ENCODE assay signal across 8 cellular contexts in the genomic region with DNA sequence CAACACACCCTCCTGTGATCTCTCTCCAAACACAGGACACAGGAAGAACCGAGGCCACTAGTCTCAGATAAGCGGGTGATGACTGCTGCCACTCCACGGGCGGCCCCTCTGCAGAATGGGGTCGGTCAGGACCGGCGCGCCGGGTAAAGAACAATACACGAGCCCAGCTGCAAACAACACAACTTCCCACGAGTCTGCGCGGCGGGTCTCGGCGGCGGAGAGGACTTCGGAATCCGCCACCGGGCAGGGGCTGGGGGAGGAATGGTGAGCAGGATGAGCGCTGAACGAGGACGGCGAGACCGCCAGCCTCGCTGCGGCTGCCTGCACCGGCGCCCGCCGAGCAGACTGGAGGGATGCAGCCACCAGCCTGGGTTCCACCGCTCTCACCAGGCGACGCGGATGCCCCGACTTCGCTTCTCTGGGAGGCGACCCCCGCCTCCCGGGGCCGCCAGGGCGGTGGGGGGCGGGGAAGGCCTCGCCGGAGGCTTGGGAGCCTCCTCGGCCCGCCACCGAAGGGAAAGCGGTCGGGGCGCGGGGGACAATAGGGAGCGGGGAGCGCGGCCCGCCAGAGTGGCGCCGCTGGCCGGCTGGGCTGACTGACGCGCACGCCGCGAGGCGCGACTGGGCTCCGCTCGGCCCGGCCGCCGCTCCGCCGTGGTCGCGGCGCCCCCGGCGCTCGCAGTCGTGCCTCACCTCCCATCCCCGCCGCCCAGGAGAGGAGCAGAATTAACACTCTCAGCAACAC. TPM values are rescaled to one million over a fixed set of nuclear protein-coding genes. Genes with fewer than 3 reads are reported as not detected.
DNase-seq lines count a peak whose midpoint lies in the region; ATAC-seq and TF ChIP-seq lines count a peak whose summit lies in the region.

No MANE protein-coding gene starts in this region.

- POLR2A ChIA-PET in CD4-positive, alpha-beta T cell (lab: Charles Lee), result interaction anchor here (1.0 to 6.2 kb wide), 12 partner anchors 9 to 498 kb away, joined by 3 to 179 read pairs (median 4); a partner anchor contains a TSS

- no peaks in the 10 kb centered on the region for H3K27me3 Mint-ChIP-seq in CD4-positive, alpha-beta T cell
- no peaks in the 10 kb centered on the region for H3K27me3 Mint-ChIP-seq in activated naive CD8-positive, alpha-beta T cell treated with anti-CD3 and anti-CD28 coated beads for 36 hours

- H3K36me3 Mint-ChIP-seq in CD4-positive, alpha-beta T cell (ENCODE audit: low read depth), result peaks cover 15% of the 10 kb centered on the region
- peaks cover 16% of the 10 kb centered on the region for H3K36me3 Mint-ChIP-seq in activated naive CD8-positive, alpha-beta T cell treated with anti-CD3 and anti-CD28 coated beads for 36 hours

- in situ Hi-C loops in SK-MEL-5 (cut with HindIII; ENCODE audit: low pct_unique_long_range_greater_than_20kb, low sequenced_read_pairs), result no loop called here

- H3K9me3 ChIP-seq in CD4-positive, alpha-beta T cell (ENCODE audit: control insufficient read depth, low read length), result no peaks in the 10 kb centered on the region
- no peaks in the 10 kb centered on the region for H3K9me3 ChIP-seq in heart right ventricle

- H3K27ac ChIP-seq in CD4-positive, alpha-beta T cell (ENCODE audit: low read depth, low read length), result peak overlapping the region; percentile 73
- H3K27ac ChIP-seq in heart right ventricle, result peak overlapping the region; percentile 96 to 99 (median 98)

- peak overlapping the region; percentile 97 for H3K4me3 Mint-ChIP-seq in CD4-positive, alpha-beta T cell
- H3K4me3 Mint-ChIP-seq in activated naive CD8-positive, alpha-beta T cell treated with anti-CD3 and anti-CD28 coated beads for 36 hours, result peak overlapping the region; percentile 94

- H3K4me1 ChIP-seq in heart right ventricle, result peaks cover 0 to 48% (median 37%) of the 10 kb centered on the region in 9 donors

- H3K4me3 ChIP-seq in heart right ventricle, result peak overlapping the region; percentile 70 to 97 (median 94)

- TF ChIP-seq CTCF in CD4-positive, alpha-beta T cell (IDR thresholded peaks at IDR 0.05), result no peak
- no peak for TF ChIP-seq CTCF in heart right ventricle (IDR thresholded peaks at IDR 0.05)

- H3K36me3 ChIP-seq in heart right ventricle, result no peaks in the 10 kb centered on the region

- no peaks in the 10 kb centered on the region for H3K27me3 ChIP-seq in CD4-positive, alpha-beta T cell (ENCODE audit: control insufficient read depth, insufficient read depth, low read length)
- H3K27me3 ChIP-seq in heart right ventricle, result no peaks in the 10 kb centered on the region

- ATAC-seq in CD4-positive, alpha-beta T cell (ENCODE audit: poor library complexity), result peak; percentile 9
- peak; percentile 33 for ATAC-seq in GM19397 (IDR thresholded peaks at IDR 0.05; ENCODE audit: unreplicated experiment)
- ATAC-seq in HG03460 (IDR thresholded peaks at IDR 0.05; ENCODE audit: unreplicated experiment), result peak; percentile 22
- ATAC-seq in heart right ventricle, result peak; percentile 8 to 69 (median 38)

- peak overlapping the region; percentile 90 for H3K27ac Mint-ChIP-seq in CD4-positive, alpha-beta T cell
- H3K27ac Mint-ChIP-seq in activated naive CD8-positive, alpha-beta T cell treated with anti-CD3 and anti-CD28 coated beads for 36 hours, result peak overlapping the region; percentile 94

- peaks cover 53% of the 10 kb centered on the region for H3K4me1 Mint-ChIP-seq in CD4-positive, alpha-beta T cell (ENCODE audit: low read depth)
- peaks cover 28% of the 10 kb centered on the region for H3K4me1 Mint-ChIP-seq in activated naive CD8-positive, alpha-beta T cell treated with anti-CD3 and anti-CD28 coated beads for 36 hours

- DNase-seq in CD4-positive, alpha-beta T cell, result peak; percentile 11 to 51 (median 19)
- peak; percentile 35 for DNase-seq in SK-MEL-5 (ENCODE audit: low read depth, low spot score)
- peak; percentile 57 for DNase-seq in activated naive CD8-positive, alpha-beta T cell treated with anti-CD3 and anti-CD28 coated beads for 36 hours
- peak; percentile 48 to 64 for DNase-seq in heart right ventricle
- peak; percentile 40 to 92 (median 58) for DNase-seq in posterior cingulate gyrus
- DNase-seq in putamen (ENCODE audit: low spot score), result no peak

- H3K9me3 Mint-ChIP-seq in CD4-positive, alpha-beta T cell, result no peaks in the 10 kb centered on the region
- no peaks in the 10 kb centered on the region for H3K9me3 Mint-ChIP-seq in activated naive CD8-positive, alpha-beta T cell treated with anti-CD3 and anti-CD28 coated beads for 36 hours

- CTCF ChIA-PET in CD4-positive, alpha-beta T cell (lab: Charles Lee), result interaction anchor here (1.7 to 4.2 kb wide), 3 partner anchors 16 to 22 kb away, joined by 3 to 38 read pairs (median 4); a partner anchor contains a TSS

- intact Hi-C loops in CD4-positive, alpha-beta T cell (cut with DNase I, micrococcal nuclease), result loop anchor here in 1 of 2 experiments (2.0 to 5.0 kb wide), 3 partner anchors 22 to 908 kb away; a partner anchor contains a TSS
- intact Hi-C loops in heart right ventricle (cut with DNase I), result loop anchor here in 7 of 10 donors (1.0 to 10.0 kb wide), 8 partner anchors 22 to 414 kb away; a partner anchor contains a TSS
- intact Hi-C loops in posterior cingulate gyrus (cut with DNase I), result loop anchor here (1.0 to 5.0 kb wide), 3 partner anchors 22 to 226 kb away; a partner anchor contains a TSS

- WGBS in heart right ventricle, 2 donors, result 0 to 1% methylated on average over 57 to 82 of the region's 82 CpGs

RNA-seq across cellular contexts. Expression of a gene that starts 0.5 kb away (rescaled TPM):
- total RNA-seq in CD4-positive, alpha-beta T cell, result 10 to 100 TPM; 70.5 to 80.4 TPM
- 132 and 144 TPM in 2 replicates for total RNA-seq in SK-MEL-5 (2014; rRNA removed; shearing (Covaris generic))
- polyA plus RNA-seq in SK-MEL-5 (2015; cell fraction: cytosol; rRNA removed), result 90.4 and 95.2 TPM in 2 replicates
- 18.7 and 19.3 TPM in 2 replicates for polyA plus RNA-seq in SK-MEL-5 (2015; cell fraction: nucleus; rRNA removed)
- 10 to 100 TPM; 89.3 to 91.8 TPM for total RNA-seq in activated naive CD8-positive, alpha-beta T cell treated with anti-CD3 and anti-CD28 coated beads for 36 hours
- 100 to 1,000 TPM in 1 of 10 donors, 10 to 100 TPM in 9; 68.3 to 110 (median 81.0) TPM for total RNA-seq in heart right ventricle
- polyA plus RNA-seq in heart right ventricle, result 10 to 100 TPM; 10.2 to 16.1 TPM

RNA-seq across cellular contexts. Expression of a gene that starts 22.1 kb away (rescaled TPM):
- total RNA-seq in CD4-positive, alpha-beta T cell, result 1 to 10 TPM; 7.5 to 7.7 TPM
- 10.9 and 13.0 TPM in 2 replicates for total RNA-seq in SK-MEL-5 (2014; rRNA removed; shearing (Covaris generic))
- polyA plus RNA-seq in SK-MEL-5 (2015; cell fraction: cytosol; rRNA removed), result 4.4 and 6.3 TPM in 2 replicates
- 4.0 and 6.8 TPM in 2 replicates for polyA plus RNA-seq in SK-MEL-5 (2015; cell fraction: nucleus; rRNA removed)
- total RNA-seq in activated naive CD8-positive, alpha-beta T cell treated with anti-CD3 and anti-CD28 coated beads for 36 hours, result 1 to 10 TPM; 9.2 to 9.8 TPM
- 10 to 100 TPM; 26.9 to 37.4 (median 32.7) TPM for total RNA-seq in heart right ventricle
- polyA plus RNA-seq in heart right ventricle, result 10 to 100 TPM in 1 of 2 donors, 1 to 10 TPM in 1; 3.8 to 14.7 TPM
